In the genomic region with DNA sequence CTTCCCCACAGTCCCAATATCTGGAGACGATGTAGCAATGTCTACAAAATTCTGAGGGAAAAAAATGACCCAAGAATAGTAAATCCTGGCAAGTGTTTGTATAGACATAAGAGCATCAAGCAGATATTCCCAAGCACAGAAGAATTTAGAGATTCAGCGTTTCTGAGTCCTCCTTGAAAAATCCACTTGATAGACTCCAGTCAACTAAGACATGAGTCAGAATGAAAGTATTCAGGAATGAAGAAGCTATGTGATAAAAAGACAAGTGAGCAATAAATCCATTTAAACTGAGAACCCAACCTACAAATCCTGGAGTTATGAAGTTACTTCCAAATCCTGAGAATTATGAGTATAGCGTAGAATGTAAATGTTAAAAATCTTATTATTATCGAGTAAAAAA, we compare ENCODE assay signal across 1 cellular context.
A peak's percentile ranks its signal among the peaks of the same experiment; 100 is the strongest.
TF ChIP-seq lines count a peak whose summit lies in the region.

No MANE protein-coding gene starts in this region.

TF ChIP-seq in SK-N-SH treated with all-trans-retinoic acid at 6 μM for 48 hours, 23 proteins besides CTCF, POLR2A, EP300 and RAD21 (continued from another document):
- no peak for TF ChIP-seq OSR1 (CRISPR knock-in tag; IDR thresholded peaks at IDR 0.05)
- TF ChIP-seq, protein P1, sequence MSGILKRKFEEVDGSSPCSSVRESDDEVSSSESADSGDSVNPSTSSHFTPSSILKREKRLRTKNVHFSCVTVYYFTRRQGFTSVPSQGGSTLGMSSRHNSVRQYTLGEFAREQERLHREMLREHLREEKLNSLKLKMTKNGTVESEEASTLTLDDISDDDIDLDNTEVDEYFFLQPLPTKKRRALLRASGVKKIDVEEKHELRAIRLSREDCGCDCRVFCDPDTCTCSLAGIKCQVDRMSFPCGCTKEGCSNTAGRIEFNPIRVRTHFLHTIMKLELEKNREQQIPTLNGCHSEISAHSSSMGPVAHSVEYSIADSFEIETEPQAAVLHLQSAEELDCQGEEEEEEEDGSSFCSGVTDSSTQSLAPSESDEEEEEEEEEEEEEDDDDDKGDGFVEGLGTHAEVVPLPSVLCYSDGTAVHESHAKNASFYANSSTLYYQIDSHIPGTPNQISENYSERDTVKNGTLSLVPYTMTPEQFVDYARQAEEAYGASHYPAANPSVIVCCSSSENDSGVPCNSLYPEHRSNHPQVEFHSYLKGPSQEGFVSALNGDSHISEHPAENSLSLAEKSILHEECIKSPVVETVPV (CRISPR knock-in tag; IDR thresholded peaks at IDR 0.05), result peak; percentile 64
- TF ChIP-seq TCF4 (CRISPR knock-in tag; IDR thresholded peaks at IDR 0.05; ENCODE audit: borderline replicate concordance), result peak; percentile 38; the same call in 1 of the 2 replicates
- peak; percentile 92 for TF ChIP-seq CSDC2 (CRISPR knock-in tag; IDR thresholded peaks at IDR 0.05)
- TF ChIP-seq RARB (CRISPR knock-in tag; IDR thresholded peaks at IDR 0.05), result no peak
- peak; percentile 91 for TF ChIP-seq GLIS3 (CRISPR knock-in tag; IDR thresholded peaks at IDR 0.05)
- no peak for TF ChIP-seq ZNF565 (CRISPR knock-in tag; conservative IDR thresholded peaks at IDR 0.05; ENCODE audit: low read depth)
- TF ChIP-seq, protein P2, sequence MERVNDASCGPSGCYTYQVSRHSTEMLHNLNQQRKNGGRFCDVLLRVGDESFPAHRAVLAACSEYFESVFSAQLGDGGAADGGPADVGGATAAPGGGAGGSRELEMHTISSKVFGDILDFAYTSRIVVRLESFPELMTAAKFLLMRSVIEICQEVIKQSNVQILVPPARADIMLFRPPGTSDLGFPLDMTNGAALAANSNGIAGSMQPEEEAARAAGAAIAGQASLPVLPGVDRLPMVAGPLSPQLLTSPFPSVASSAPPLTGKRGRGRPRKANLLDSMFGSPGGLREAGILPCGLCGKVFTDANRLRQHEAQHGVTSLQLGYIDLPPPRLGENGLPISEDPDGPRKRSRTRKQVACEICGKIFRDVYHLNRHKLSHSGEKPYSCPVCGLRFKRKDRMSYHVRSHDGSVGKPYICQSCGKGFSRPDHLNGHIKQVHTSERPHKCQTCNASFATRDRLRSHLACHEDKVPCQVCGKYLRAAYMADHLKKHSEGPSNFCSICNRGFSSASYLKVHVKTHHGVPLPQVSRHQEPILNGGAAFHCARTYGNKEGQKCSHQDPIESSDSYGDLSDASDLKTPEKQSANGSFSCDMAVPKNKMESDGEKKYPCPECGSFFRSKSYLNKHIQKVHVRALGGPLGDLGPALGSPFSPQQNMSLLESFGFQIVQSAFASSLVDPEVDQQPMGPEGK (CRISPR knock-in tag; IDR thresholded peaks at IDR 0.05; ENCODE audit: borderline replicate concordance), result peak; percentile 78; the same call in 1 of the 2 replicates
